Comparison of ENCODE assay signal across 16 cellular contexts in genomic region chr2:152571035-152571766, GRCh38.
A peak's percentile ranks its signal among the peaks of the same experiment; 100 is the strongest.
DNase-seq lines count a peak whose midpoint lies in the region; ATAC-seq and TF ChIP-seq lines count a peak whose summit lies in the region.
"Had no signal": no experiment of that assay in that cellular context is flagged by ENCODE, and none has a peak within 500 bp of the region (broad histone marks: within the 10 kb centered on the region; RNA-seq: fewer than 3 reads in every experiment).

No MANE protein-coding gene starts in this region.

- H3F3A ChIP-seq in SK-N-SH (replicated peaks; ENCODE audit: insufficient read depth): no peaks in the 10 kb centered on the region

- H3K27ac Mint-ChIP-seq in T-helper 17 cell: no peak overlapping the region
- H3K27ac Mint-ChIP-seq: activated B cell treated with CpG ODN at 0.5 μM for 24 hours, B cell had no signal

- DNase-seq in EL (peak; percentile 25), SK-N-SH (no peak), fibroblast of gingiva (ENCODE audit: low read depth) (peak; percentile 49), retinal pigment epithelial cell (ENCODE audit: low read depth) (peak; percentile 55), NCI-H345 treated with DMSO at 0.1 percent for 48 hours (lab: John Stamatoyannopoulos, UW; ENCODE audit: unreplicated experiment) (no peak), superior temporal gyrus (ENCODE audit: extremely low spot score) (no peak), T-helper 17 cell (no peak)
- DNase-seq: activated B cell treated with CpG ODN at 0.5 μM for 24 hours, DMS79 treated with DMSO at 0.1 percent for 48 hours, glutamatergic neuron, Karpas-422, NCI-H1694 treated with DMSO at 0.1 percent for 48 hours had no signal

- H3K9ac ChIP-seq in SK-N-SH: no peak overlapping the region

- CTCF ChIA-PET in SK-N-SH (lab: Yijun Ruan, JAX): interaction anchor here (0.6 to 1.1 kb wide), 3 partner anchors 11 to 1600 kb away, joined by 3 read pairs; no protein-coding TSS in a partner anchor

- H4K20me1 ChIP-seq in SK-N-SH (ENCODE audit: insufficient read depth): no peaks in the 10 kb centered on the region

- 48% methylated on average over 3 of the region's 3 CpGs for WGBS in SK-N-SH (ENCODE audit: low lambda C conversion rate)

- TF ChIP-seq CTCF in SK-N-SH (IDR thresholded peaks at IDR 0.05): no peak
- no peak for TF ChIP-seq CTCF in retinal pigment epithelial cell (conservative IDR thresholded peaks at IDR 0.05; ENCODE audit: low read depth, low read length)

- no peak overlapping the region for H3K4me3 ChIP-seq in SK-N-SH (ENCODE audit: low read depth in 2 of 2, low read length in 1 of 2)
- no peak overlapping the region for H3K4me3 ChIP-seq in retinal pigment epithelial cell (ENCODE audit: low read length)

- peaks cover 0 to 4% of the 10 kb centered on the region in 2 experiments for H3K36me3 ChIP-seq in SK-N-SH (replicated peaks in 1 of 2; ENCODE audit: control insufficient read depth in 1 of 2, insufficient read depth in 2 of 2, low read length in 1 of 2)

- peak overlapping the region; percentile 45 for H3K4me2 ChIP-seq in SK-N-SH

- H3K27ac ChIP-seq in SK-N-SH (ENCODE audit: low read depth in 2 of 2, low read length in 1 of 2): no peak overlapping the region; a peak in 1 of 4 replicates

- no peak overlapping the region for H3K4me3 Mint-ChIP-seq in T-helper 17 cell
- H3K4me3 Mint-ChIP-seq: activated B cell treated with CpG ODN at 0.5 μM for 24 hours; B cell; natural killer cell treated with Interleukin-12 subunit alpha and Interleukin-12 subunit beta and Interleukin-15 and Interleukin-18, amount 100 ng/mL, for 72 hours had no signal

- POLR2A ChIA-PET in SK-N-SH (lab: Yijun Ruan, JAX): no interaction called here

- no peak for TF ChIP-seq RAD21 in SK-N-SH (IDR thresholded peaks at IDR 0.05; ENCODE audit: low read length)

- no peaks in the 10 kb centered on the region for H3K27me3 ChIP-seq in SK-N-SH (ENCODE audit: insufficient read depth)

- no peaks in the 10 kb centered on the region for H3K36me3 Mint-ChIP-seq in T-helper 17 cell (ENCODE audit: low read depth)
- H3K36me3 Mint-ChIP-seq: natural killer cell treated with Interleukin-12 subunit alpha and Interleukin-12 subunit beta and Interleukin-15 and Interleukin-18, amount 100 ng/mL, for 72 hours had no signal

- peaks cover 9 to 16% of the 10 kb centered on the region in 2 experiments for H3K4me1 ChIP-seq in SK-N-SH (ENCODE audit: control insufficient read depth in 1 of 2, insufficient read depth in 2 of 2, low read depth in 1 of 2, low read length in 1 of 2)

- no peak overlapping the region for H2AFZ ChIP-seq in SK-N-SH (ENCODE audit: low read depth)

- H3K9me3 ChIP-seq in SK-N-SH: no peaks in the 10 kb centered on the region
- no peaks in the 10 kb centered on the region for H3K9me3 ChIP-seq in T-helper 17 cell (ENCODE audit: control insufficient read depth, low read length, poor library complexity, severe bottlenecking)

- no peaks in the 10 kb centered on the region for H3K9me2 ChIP-seq in SK-N-SH

- ATAC-seq in HG03571 (IDR thresholded peaks at IDR 0.05; ENCODE audit: unreplicated experiment) (no peak), T-helper 17 cell (no peak)
- ATAC-seq: left lobe of liver; natural killer cell treated with Interleukin-12 subunit alpha and Interleukin-12 subunit beta and Interleukin-15 and Interleukin-18, amount 100 ng/mL, for 72 hours had no signal

- no peaks in the 10 kb centered on the region for H3K79me2 ChIP-seq in SK-N-SH (ENCODE audit: insufficient read depth)

- peaks cover 43% of the 10 kb centered on the region for H3K27me3 Mint-ChIP-seq in T-helper 17 cell
- H3K27me3 Mint-ChIP-seq: activated B cell treated with CpG ODN at 0.5 μM for 24 hours, B cell had no signal

- TF ChIP-seq EP300 in SK-N-SH (IDR thresholded peaks at IDR 0.05; ENCODE audit: borderline replicate concordance in 1 of 2, low read depth in 1 of 2, low read length in 1 of 2): no peak

- H3K4me1 Mint-ChIP-seq in T-helper 17 cell: peaks cover 5% of the 10 kb centered on the region

TF ChIP-seq in SK-N-SH, 30 proteins besides CTCF, POLR2A, EP300 and RAD21:
- TF ChIP-seq, protein P1, sequence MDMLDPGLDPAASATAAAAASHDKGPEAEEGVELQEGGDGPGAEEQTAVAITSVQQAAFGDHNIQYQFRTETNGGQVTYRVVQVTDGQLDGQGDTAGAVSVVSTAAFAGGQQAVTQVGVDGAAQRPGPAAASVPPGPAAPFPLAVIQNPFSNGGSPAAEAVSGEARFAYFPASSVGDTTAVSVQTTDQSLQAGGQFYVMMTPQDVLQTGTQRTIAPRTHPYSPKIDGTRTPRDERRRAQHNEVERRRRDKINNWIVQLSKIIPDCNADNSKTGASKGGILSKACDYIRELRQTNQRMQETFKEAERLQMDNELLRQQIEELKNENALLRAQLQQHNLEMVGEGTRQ (IDR thresholded peaks at IDR 0.05; ENCODE audit: borderline replicate concordance, low read depth, low read length): no peak
- TF ChIP-seq NRF1 (IDR thresholded peaks at IDR 0.05; ENCODE audit: low read depth, low read length): no peak
- TF ChIP-seq, protein P2, sequence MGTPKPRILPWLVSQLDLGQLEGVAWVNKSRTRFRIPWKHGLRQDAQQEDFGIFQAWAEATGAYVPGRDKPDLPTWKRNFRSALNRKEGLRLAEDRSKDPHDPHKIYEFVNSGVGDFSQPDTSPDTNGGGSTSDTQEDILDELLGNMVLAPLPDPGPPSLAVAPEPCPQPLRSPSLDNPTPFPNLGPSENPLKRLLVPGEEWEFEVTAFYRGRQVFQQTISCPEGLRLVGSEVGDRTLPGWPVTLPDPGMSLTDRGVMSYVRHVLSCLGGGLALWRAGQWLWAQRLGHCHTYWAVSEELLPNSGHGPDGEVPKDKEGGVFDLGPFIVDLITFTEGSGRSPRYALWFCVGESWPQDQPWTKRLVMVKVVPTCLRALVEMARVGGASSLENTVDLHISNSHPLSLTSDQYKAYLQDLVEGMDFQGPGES (IDR thresholded peaks at IDR 0.05; ENCODE audit: low read depth, low read length): no peak
- no peak for TF ChIP-seq GATA2 (CRISPR knock-in tag; IDR thresholded peaks at IDR 0.05)
TF ChIP-seq in SK-N-SH: peak in this region for 0.

Comparison
In these comparisons a context has a peak if more than half of its experiments do, and no peak if none do; other contexts are left out.
1. DNase-seq: peak in EL (single experiment), fibroblast of gingiva (single experiment) and retinal pigment epithelial cell (single experiment); none in SK-N-SH (single experiment), NCI-H345 treated with DMSO at 0.1 percent for 48 hours (single experiment), superior temporal gyrus (single experiment) and T-helper 17 cell (0 of 3).